ENCODE assay signal across 8 cellular contexts in genomic region chr5:176537608-176538504, GRCh38. TPM values are rescaled to one million over a fixed set of nuclear protein-coding genes. Genes with fewer than 3 reads are reported as not detected.
A peak's percentile ranks its signal among the peaks of the same experiment; 100 is the strongest.
DNase-seq lines count a peak whose midpoint lies in the region; ATAC-seq, FAIRE-seq and TF ChIP-seq lines count a peak whose summit lies in the region.

No MANE protein-coding gene starts in this region.

- TF ChIP-seq EP300 in tibial nerve (IDR thresholded peaks at IDR 0.05) = peak; percentile 68 to 73

- H3K9me3 ChIP-seq in cardiac muscle cell (ENCODE audit: low read depth) (no peaks in the 10 kb centered on the region), pancreas (no peaks in the 10 kb centered on the region), tibial nerve (no peaks in the 10 kb centered on the region)

- no peaks in the 10 kb centered on the region for H3K27me3 ChIP-seq in cardiac muscle cell
- H3K27me3 ChIP-seq in pancreas = no peaks in the 10 kb centered on the region
- no peaks in the 10 kb centered on the region for H3K27me3 ChIP-seq in tibial nerve

- peak overlapping the region; percentile 80 for H3K4me3 ChIP-seq in GM12875 (ENCODE audit: low read depth, low read length)
- peak overlapping the region; percentile 86 for H3K4me3 ChIP-seq in cardiac muscle cell
- H3K4me3 ChIP-seq in pancreas = peak overlapping the region; percentile 51 to 92 (median 82)
- peak overlapping the region; percentile 70 to 99 (median 94) for H3K4me3 ChIP-seq in tibial nerve

- H3K36me3 ChIP-seq in cardiac muscle cell (no peaks in the 10 kb centered on the region), pancreas (no peaks in the 10 kb centered on the region), tibial nerve (no peaks in the 10 kb centered on the region)

- intact Hi-C loops in pancreas (cut with DNase I) = no loop called here

- H3K27ac ChIP-seq in adipose tissue (ENCODE audit: low read depth, low read length) = peak overlapping the region; percentile 96
- peak overlapping the region; percentile 98 for H3K27ac ChIP-seq in cardiac muscle cell
- peak overlapping the region; percentile 91 to 97 (median 94) for H3K27ac ChIP-seq in pancreas
- H3K27ac ChIP-seq in tibial nerve = peak overlapping the region; percentile 88 to 99 (median 98)

- peaks cover 34% of the 10 kb centered on the region for H3K4me1 ChIP-seq in cardiac muscle cell (ENCODE audit: low read depth)
- H3K4me1 ChIP-seq in pancreas = peaks cover 24 to 35% (median 26%) of the 10 kb centered on the region in 3 donors
- H3K4me1 ChIP-seq in tibial nerve = peaks cover 3 to 64% (median 45%) of the 10 kb centered on the region in 4 donors

- peak; percentile 88 for DNase-seq in NCI-H1436 (lab: John Stamatoyannopoulos, UW)
- peak; percentile 100 for DNase-seq in SW480 (ENCODE audit: low spot score)
- DNase-seq in cardiac muscle cell (ENCODE audit: low read depth in 1 of 2, low spot score in 1 of 2) = peak; percentile 100
- DNase-seq in pancreas = peak; percentile 89 to 99 (median 98)
- DNase-seq in tibial nerve (ENCODE audit: low spot score in 2 of 2) = peak; percentile 98 to 99

- ATAC-seq in HG02840 (IDR thresholded peaks at IDR 0.05; ENCODE audit: low FRiP score, unreplicated experiment) (peak; percentile 63), pancreas (peak; percentile 80 to 87 (median 82))

- TF ChIP-seq CTCF in GM12875 (IDR thresholded peaks at IDR 0.05; ENCODE audit: borderline replicate concordance, insufficient read depth, low read depth, low read length) (no peak), cardiac muscle cell (IDR thresholded peaks at IDR 0.05; ENCODE audit: low read depth, low read length) (no peak), pancreas (IDR thresholded peaks at IDR 0.05) (no peak), tibial nerve (IDR thresholded peaks at IDR 0.05) (peak in 1 of 5 experiments; percentile 39)

- FAIRE-seq in pancreas (lab: Jason Lieb, UNC) = peak; percentile 91

- peak in 1 of 2 donors; percentile 66 for TF ChIP-seq POLR2A in tibial nerve (IDR thresholded peaks at IDR 0.05)

- 1 to 2% (median 2%) methylated on average over 48 of the region's 48 CpGs for WGBS in adipose tissue, 3 donors
- WGBS in pancreas, 2 donors = 1 to 2% methylated on average over 48 of the region's 48 CpGs
- WGBS in tibial nerve, 2 donors = 2% methylated on average over 41 of the region's 48 CpGs

RNA-seq across cellular contexts. Expression of gene RNF44, which starts 0.7 kb away (rescaled TPM):
- polyA plus RNA-seq in adipose tissue (10 to 100 TPM; 13.9 to 19.2 (median 17.0) TPM), cardiac muscle cell (16.1 and 29.1 TPM in 2 replicates), pancreas (10 to 100 TPM; 18.0 to 27.5 TPM)
- total RNA-seq in cardiac muscle cell (45.5 and 77.6 TPM in 2 replicates), pancreas (10 to 100 TPM; 13.8 to 36.6 (median 18.5) TPM), tibial nerve (10 to 100 TPM; 11.1 to 28.5 (median 21.8) TPM)

RNA-seq across cellular contexts. Expression of gene CDHR2, which starts 11.3 kb away (rescaled TPM):
- polyA plus RNA-seq in adipose tissue (under 1 TPM; 0.07 to 0.42 (median 0.11) TPM), cardiac muscle cell (0.59 and 1.4 TPM in 2 replicates), pancreas (under 1 TPM; 0.23 to 0.89 TPM)
- total RNA-seq in cardiac muscle cell (0.07 and 0.60 TPM in 2 replicates), pancreas (1 to 10 TPM in 1 of 6 donors, under 1 TPM in 4, not detected in 1; 0.19 to 1.1 (median 0.26) TPM), tibial nerve (not detected)

Comparison
In these comparisons a context has a peak if more than half of its experiments do, and no peak if none do; other contexts are left out.
1. Peak in every context shown above with its lines: DNase-seq, ATAC-seq, H3K4me3 ChIP-seq and H3K27ac ChIP-seq.